1 cellular context compared by ENCODE assay signal in the genomic region with DNA sequence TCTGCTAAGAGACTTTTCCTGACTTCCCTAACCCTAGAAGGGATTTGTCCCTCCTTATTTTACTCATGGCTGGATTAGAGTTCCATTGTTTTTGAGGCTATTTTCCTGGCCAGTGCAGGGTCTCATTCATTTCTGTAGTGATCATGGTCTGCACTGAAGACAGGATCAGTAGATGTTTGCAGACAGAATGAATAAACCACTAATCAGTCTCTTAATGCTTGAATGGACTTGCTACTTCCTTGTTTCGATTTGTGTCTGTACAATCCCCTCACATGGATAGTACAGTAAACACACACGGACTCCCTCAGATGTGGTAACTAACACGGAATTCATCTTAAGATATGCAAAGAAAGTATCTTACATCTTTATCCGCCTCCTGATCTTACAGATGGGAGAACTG.
TF ChIP-seq lines count a peak whose summit lies in the region.

No MANE protein-coding gene starts in this region.

TF ChIP-seq in GM12878, 131 proteins besides CTCF, POLR2A, EP300 and RAD21 (continued from another document):
- TF ChIP-seq, protein P1, sequence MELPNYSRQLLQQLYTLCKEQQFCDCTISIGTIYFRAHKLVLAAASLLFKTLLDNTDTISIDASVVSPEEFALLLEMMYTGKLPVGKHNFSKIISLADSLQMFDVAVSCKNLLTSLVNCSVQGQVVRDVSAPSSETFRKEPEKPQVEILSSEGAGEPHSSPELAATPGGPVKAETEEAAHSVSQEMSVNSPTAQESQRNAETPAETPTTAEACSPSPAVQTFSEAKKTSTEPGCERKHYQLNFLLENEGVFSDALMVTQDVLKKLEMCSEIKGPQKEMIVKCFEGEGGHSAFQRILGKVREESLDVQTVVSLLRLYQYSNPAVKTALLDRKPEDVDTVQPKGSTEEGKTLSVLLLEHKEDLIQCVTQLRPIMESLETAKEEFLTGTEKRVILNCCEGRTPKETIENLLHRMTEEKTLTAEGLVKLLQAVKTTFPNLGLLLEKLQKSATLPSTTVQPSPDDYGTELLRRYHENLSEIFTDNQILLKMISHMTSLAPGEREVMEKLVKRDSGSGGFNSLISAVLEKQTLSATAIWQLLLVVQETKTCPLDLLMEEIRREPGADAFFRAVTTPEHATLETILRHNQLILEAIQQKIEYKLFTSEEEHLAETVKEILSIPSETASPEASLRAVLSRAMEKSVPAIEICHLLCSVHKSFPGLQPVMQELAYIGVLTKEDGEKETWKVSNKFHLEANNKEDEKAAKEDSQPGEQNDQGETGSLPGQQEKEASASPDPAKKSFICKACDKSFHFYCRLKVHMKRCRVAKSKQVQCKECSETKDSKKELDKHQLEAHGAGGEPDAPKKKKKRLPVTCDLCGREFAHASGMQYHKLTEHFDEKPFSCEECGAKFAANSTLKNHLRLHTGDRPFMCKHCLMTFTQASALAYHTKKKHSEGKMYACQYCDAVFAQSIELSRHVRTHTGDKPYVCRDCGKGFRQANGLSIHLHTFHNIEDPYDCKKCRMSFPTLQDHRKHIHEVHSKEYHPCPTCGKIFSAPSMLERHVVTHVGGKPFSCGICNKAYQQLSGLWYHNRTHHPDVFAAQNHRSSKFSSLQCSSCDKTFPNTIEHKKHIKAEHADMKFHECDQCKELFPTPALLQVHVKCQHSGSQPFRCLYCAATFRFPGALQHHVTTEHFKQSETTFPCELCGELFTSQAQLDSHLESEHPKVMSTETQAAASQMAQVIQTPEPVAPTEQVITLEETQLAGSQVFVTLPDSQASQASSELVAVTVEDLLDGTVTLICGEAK (IDR thresholded peaks at IDR 0.05; ENCODE audit: borderline replicate concordance), result no peak
- no peak for TF ChIP-seq CEBPB (IDR thresholded peaks at IDR 0.05; ENCODE audit: borderline replicate concordance in 1 of 2, low read depth in 2 of 2, low read length in 2 of 2)
- TF ChIP-seq JUNB (IDR thresholded peaks at IDR 0.05), result peak; percentile 38; the same call in 1 of the 2 replicates
- no peak for TF ChIP-seq NR2C1 (IDR thresholded peaks at IDR 0.05)
- no peak for TF ChIP-seq CEBPZ (IDR thresholded peaks at IDR 0.05; ENCODE audit: low read depth, low read length)
- TF ChIP-seq CREM (IDR thresholded peaks at IDR 0.05; ENCODE audit: low read depth), result no peak
- TF ChIP-seq TBL1XR1 (IDR thresholded peaks at IDR 0.05; ENCODE audit: low read depth, low read length), result no peak
- no peak for TF ChIP-seq POLR2AphosphoS2 (IDR thresholded peaks at IDR 0.05; ENCODE audit: low read depth, low read length)
- no peak for TF ChIP-seq ZNF687 (IDR thresholded peaks at IDR 0.05)
- TF ChIP-seq ZNF622 (IDR thresholded peaks at IDR 0.05), result no peak
- TF ChIP-seq HDAC6 (IDR thresholded peaks at IDR 0.05; ENCODE audit: unreplicated experiment), result no peak
- TF ChIP-seq, protein P2, sequence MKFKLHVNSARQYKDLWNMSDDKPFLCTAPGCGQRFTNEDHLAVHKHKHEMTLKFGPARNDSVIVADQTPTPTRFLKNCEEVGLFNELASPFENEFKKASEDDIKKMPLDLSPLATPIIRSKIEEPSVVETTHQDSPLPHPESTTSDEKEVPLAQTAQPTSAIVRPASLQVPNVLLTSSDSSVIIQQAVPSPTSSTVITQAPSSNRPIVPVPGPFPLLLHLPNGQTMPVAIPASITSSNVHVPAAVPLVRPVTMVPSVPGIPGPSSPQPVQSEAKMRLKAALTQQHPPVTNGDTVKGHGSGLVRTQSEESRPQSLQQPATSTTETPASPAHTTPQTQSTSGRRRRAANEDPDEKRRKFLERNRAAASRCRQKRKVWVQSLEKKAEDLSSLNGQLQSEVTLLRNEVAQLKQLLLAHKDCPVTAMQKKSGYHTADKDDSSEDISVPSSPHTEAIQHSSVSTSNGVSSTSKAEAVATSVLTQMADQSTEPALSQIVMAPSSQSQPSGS (IDR thresholded peaks at IDR 0.05; ENCODE audit: low read length), result 0 out of 2 replicates have a peak, but pooled peaks have one; percentile 44
- no peak for TF ChIP-seq MTA3 (IDR thresholded peaks at IDR 0.05; ENCODE audit: borderline replicate concordance, low read length)
- no peak for TF ChIP-seq SUZ12 (IDR thresholded peaks at IDR 0.05; ENCODE audit: unreplicated experiment)
- peak; percentile 52; the same call in 1 of the 2 replicates for TF ChIP-seq FOXM1 (IDR thresholded peaks at IDR 0.05; ENCODE audit: low read depth, low read length)
- TF ChIP-seq PBX3 (IDR thresholded peaks at IDR 0.05; ENCODE audit: insufficient replicate concordance, low read depth, low read length), result no peak
- peak; percentile 85 for TF ChIP-seq MTA2 (IDR thresholded peaks at IDR 0.05; ENCODE audit: low read depth)
- no peak for TF ChIP-seq SMARCA5 (IDR thresholded peaks at IDR 0.05)
- no peak for TF ChIP-seq ATF7 (IDR thresholded peaks at IDR 0.05; ENCODE audit: low read depth)
- no peak for TF ChIP-seq SMAD1 (IDR thresholded peaks at IDR 0.05; ENCODE audit: low read depth, partially characterized antibody)
- peak; percentile 54; the same call in 1 of the 2 replicates for TF ChIP-seq SPI1 (IDR thresholded peaks at IDR 0.05; ENCODE audit: borderline replicate concordance, insufficient read depth, low read depth, low read length)
- TF ChIP-seq, protein P3, sequence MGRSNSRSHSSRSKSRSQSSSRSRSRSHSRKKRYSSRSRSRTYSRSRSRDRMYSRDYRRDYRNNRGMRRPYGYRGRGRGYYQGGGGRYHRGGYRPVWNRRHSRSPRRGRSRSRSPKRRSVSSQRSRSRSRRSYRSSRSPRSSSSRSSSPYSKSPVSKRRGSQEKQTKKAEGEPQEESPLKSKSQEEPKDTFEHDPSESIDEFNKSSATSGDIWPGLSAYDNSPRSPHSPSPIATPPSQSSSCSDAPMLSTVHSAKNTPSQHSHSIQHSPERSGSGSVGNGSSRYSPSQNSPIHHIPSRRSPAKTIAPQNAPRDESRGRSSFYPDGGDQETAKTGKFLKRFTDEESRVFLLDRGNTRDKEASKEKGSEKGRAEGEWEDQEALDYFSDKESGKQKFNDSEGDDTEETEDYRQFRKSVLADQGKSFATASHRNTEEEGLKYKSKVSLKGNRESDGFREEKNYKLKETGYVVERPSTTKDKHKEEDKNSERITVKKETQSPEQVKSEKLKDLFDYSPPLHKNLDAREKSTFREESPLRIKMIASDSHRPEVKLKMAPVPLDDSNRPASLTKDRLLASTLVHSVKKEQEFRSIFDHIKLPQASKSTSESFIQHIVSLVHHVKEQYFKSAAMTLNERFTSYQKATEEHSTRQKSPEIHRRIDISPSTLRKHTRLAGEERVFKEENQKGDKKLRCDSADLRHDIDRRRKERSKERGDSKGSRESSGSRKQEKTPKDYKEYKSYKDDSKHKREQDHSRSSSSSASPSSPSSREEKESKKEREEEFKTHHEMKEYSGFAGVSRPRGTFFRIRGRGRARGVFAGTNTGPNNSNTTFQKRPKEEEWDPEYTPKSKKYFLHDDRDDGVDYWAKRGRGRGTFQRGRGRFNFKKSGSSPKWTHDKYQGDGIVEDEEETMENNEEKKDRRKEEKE (IDR thresholded peaks at IDR 0.05), result no peak
- no peak for TF ChIP-seq NR2F1 (conservative IDR thresholded peaks at IDR 0.05)
- no peak for TF ChIP-seq CREB1 (IDR thresholded peaks at IDR 0.05; ENCODE audit: low read depth)
- no peak for TF ChIP-seq RBBP5 (conservative IDR thresholded peaks at IDR 0.05)
- TF ChIP-seq STAT1 (conservative IDR thresholded peaks at IDR 0.05), result no peak
- TF ChIP-seq ZNF207 (IDR thresholded peaks at IDR 0.05; ENCODE audit: borderline replicate concordance), result no peak
- TF ChIP-seq YBX1 (IDR thresholded peaks at IDR 0.05), result no peak
- 0 out of 2 replicates have a peak, but pooled peaks have one; percentile 62 for TF ChIP-seq EED (IDR thresholded peaks at IDR 0.05; ENCODE audit: low read depth)
- TF ChIP-seq CBX3 (IDR thresholded peaks at IDR 0.05; ENCODE audit: borderline replicate concordance, low read depth), result no peak
- no peak for TF ChIP-seq ZNF24 (IDR thresholded peaks at IDR 0.05)
- no peak for TF ChIP-seq TARDBP (IDR thresholded peaks at IDR 0.05; ENCODE audit: borderline replicate concordance)
- TF ChIP-seq ZNF384 (IDR thresholded peaks at IDR 0.05; ENCODE audit: borderline replicate concordance, low read depth, low read length), result no peak
